ENCODE assay signal across 27 cellular contexts in the genomic region with DNA sequence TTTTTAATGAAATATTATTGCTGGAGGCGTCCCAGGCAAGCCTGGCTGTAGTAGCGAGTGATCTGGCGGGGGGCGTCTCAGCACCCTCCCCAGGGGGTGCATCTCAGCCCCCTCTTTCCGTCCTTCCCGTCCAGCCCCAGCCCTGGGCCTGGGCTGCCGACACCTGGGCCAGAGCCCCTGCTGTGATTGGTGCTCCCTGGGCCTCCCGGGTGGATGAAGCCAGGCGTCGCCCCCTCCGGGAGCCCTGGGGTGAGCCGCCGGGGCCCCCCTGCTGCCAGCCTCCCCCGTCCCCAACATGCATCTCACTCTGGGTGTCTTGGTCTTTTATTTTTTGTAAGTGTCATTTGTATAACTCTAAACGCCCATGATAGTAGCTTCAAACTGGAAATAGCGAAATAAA. TPM values are rescaled to one million over a fixed set of nuclear protein-coding genes. Genes with fewer than 3 reads are reported as not detected.
DNase-seq lines count a peak whose midpoint lies in the region; ATAC-seq and TF ChIP-seq lines count a peak whose summit lies in the region.
"Had no signal": no experiment of that assay in that cellular context is flagged by ENCODE, and none has a peak within 500 bp of the region (broad histone marks: within the 10 kb centered on the region; RNA-seq: fewer than 3 reads in every experiment).

No MANE protein-coding gene starts in this region.

- ATAC-seq in RWPE2 (ENCODE audit: low read depth), result no peak
- ATAC-seq in GM18907 (IDR thresholded peaks at IDR 0.05; ENCODE audit: unreplicated experiment), result no peak
- no peak for ATAC-seq in GM18505 (IDR thresholded peaks at IDR 0.05; ENCODE audit: unreplicated experiment)
- ATAC-seq: A549; CD8-positive, alpha-beta T cell had no signal

- no peak overlapping the region for H3K4me3 ChIP-seq in AG04450 (ENCODE audit: low read depth, low read length)
- no peak overlapping the region for H3K4me3 ChIP-seq in H7 (ENCODE audit: insufficient read depth, low read depth, low read length)
- H3K4me3 ChIP-seq in RWPE2 (ENCODE audit: severe bottlenecking), result no peak overlapping the region
- H3K4me3 ChIP-seq: A549, GM23248, HAP-1, SK-N-MC had no signal

- peaks cover 24% of the 10 kb centered on the region for H3K4me1 Mint-ChIP-seq in nephron progenitor cell
- H3K4me1 Mint-ChIP-seq: B cell had no signal

- peaks cover 18% of the 10 kb centered on the region for H3K4me1 ChIP-seq in RWPE2 (ENCODE audit: insufficient read depth, poor library complexity, severe bottlenecking)
- H3K4me1 ChIP-seq: A549, HAP-1 had no signal

- peak overlapping the region; percentile 94 for H3K27ac Mint-ChIP-seq in nephron progenitor cell
- H3K27ac Mint-ChIP-seq: B cell; CD8-positive, alpha-beta T cell; T-helper 1 cell treated with Interleukin-12 subunit alpha and Interleukin-12 subunit beta and Interleukin-4 antibody, amounts not matched to agents 30 μg/mL and 1 μg/mL, for 36 hours had no signal

- peaks cover 33% of the 10 kb centered on the region for H3K36me3 Mint-ChIP-seq in nephron progenitor cell (ENCODE audit: low read depth)
- H3K36me3 Mint-ChIP-seq: CD8-positive, alpha-beta T cell had no signal

- TF ChIP-seq POLR2A in GM18505 (IDR thresholded peaks at IDR 0.05; ENCODE audit: borderline replicate concordance, extremely low read depth, insufficient read depth, insufficient read length), result no peak

- DNase-seq in AG04450 (ENCODE audit: low read depth, low spot score) (no peak), H7 (peak; percentile 48), RWPE2 (ENCODE audit: low spot score) (no peak), nephron progenitor cell (no peak), NCI-H82 treated with DMSO at 0.1 percent for 48 hours (lab: John Stamatoyannopoulos, UW; ENCODE audit: unreplicated experiment) (no peak)
- DNase-seq: CD8-positive, alpha-beta T cell; DMS 273 treated with DMSO at 0.1 percent for 48 hours; DMS79 treated with DMSO at 0.1 percent for 48 hours; GM23248; Kasumi-1; MV-4-11; NCI-H1105; NCI-H146; NCI-H1930; NCI-H446 treated with DMSO at 0.1 percent for 48 hours; NCI-H526; NCI-H82; SIG-M5; SW 1271 had no signal

- H3K36me3 ChIP-seq in H7 (replicated peaks; ENCODE audit: control insufficient read depth, insufficient read depth, low read length), result peaks cover 6% of the 10 kb centered on the region
- H3K36me3 ChIP-seq in RWPE2 (ENCODE audit: low read depth), result peaks cover 49% of the 10 kb centered on the region

- H3K9me3 Mint-ChIP-seq in nephron progenitor cell, result no peaks in the 10 kb centered on the region
- H3K9me3 Mint-ChIP-seq: CD8-positive, alpha-beta T cell; T-helper 1 cell treated with Interleukin-12 subunit alpha and Interleukin-12 subunit beta and Interleukin-4 antibody, amounts not matched to agents 30 μg/mL and 1 μg/mL, for 36 hours had no signal

- H3K27me3 ChIP-seq in AG04450 (ENCODE audit: control insufficient read depth, insufficient read depth, low read length) (no peaks in the 10 kb centered on the region), H7 (ENCODE audit: control insufficient read depth, insufficient read depth, low read length) (no peaks in the 10 kb centered on the region), RWPE2 (ENCODE audit: insufficient read depth, poor library complexity, severe bottlenecking) (no peaks in the 10 kb centered on the region)

- H3K9me3 ChIP-seq in AG04450 (ENCODE audit: control insufficient read depth, insufficient read depth, low read length) (peaks cover 12% of the 10 kb centered on the region; the same call in 1 of the 2 replicates), RWPE2 (ENCODE audit: severe bottlenecking) (no peaks in the 10 kb centered on the region)
- H3K9me3 ChIP-seq: A549, HAP-1 had no signal

- CTCF ChIA-PET in AG04450 (lab: Charles Lee), result no interaction called here

- H3K27ac ChIP-seq in AG04450 (ENCODE audit: low read depth, low read length) (peak overlapping the region; percentile 21), RWPE2 (ENCODE audit: poor library complexity, severe bottlenecking) (peak overlapping the region; percentile 89)
- H3K27ac ChIP-seq: C4-2B, GM23248, SK-N-MC had no signal

- POLR2A ChIA-PET in AG04450 (lab: Yijun Ruan, JAX), result no interaction called here

- no peak for TF ChIP-seq CTCF in AG04450 (IDR thresholded peaks at IDR 0.05; ENCODE audit: low read depth, low read length)
- no peak for TF ChIP-seq CTCF in RWPE2 (IDR thresholded peaks at IDR 0.05; ENCODE audit: poor library complexity, severe bottlenecking)
- no peak for TF ChIP-seq CTCF in nephron progenitor cell (IDR thresholded peaks at IDR 0.05)

- H3K4me3 Mint-ChIP-seq in nephron progenitor cell, result no peak overlapping the region
- H3K4me3 Mint-ChIP-seq: B cell; CD8-positive, alpha-beta T cell; T-helper 1 cell treated with Interleukin-12 subunit alpha and Interleukin-12 subunit beta and Interleukin-4 antibody, amounts not matched to agents 30 μg/mL and 1 μg/mL, for 36 hours had no signal

- no peaks in the 10 kb centered on the region for H3K27me3 Mint-ChIP-seq in nephron progenitor cell (ENCODE audit: low read depth, poor library complexity)
- H3K27me3 Mint-ChIP-seq: B cell had no signal

RNA-seq across cellular contexts. Expression of gene FSCN1, which starts 13.6 kb away (rescaled TPM):
- 108 and 151 TPM in 2 replicates for polyA plus RNA-seq in AG04450 (2011; rRNA removed)
- polyA minus RNA-seq in AG04450 (2011; rRNA and poly(A)+ RNA removed), result 90.4 and 104 TPM in 2 replicates
- 725 and 892 TPM in 2 replicates for total RNA-seq in H7 (2014; rRNA removed; shearing (Covaris generic))
